ENCODE assay signal across 1 cellular context in the genomic region with DNA sequence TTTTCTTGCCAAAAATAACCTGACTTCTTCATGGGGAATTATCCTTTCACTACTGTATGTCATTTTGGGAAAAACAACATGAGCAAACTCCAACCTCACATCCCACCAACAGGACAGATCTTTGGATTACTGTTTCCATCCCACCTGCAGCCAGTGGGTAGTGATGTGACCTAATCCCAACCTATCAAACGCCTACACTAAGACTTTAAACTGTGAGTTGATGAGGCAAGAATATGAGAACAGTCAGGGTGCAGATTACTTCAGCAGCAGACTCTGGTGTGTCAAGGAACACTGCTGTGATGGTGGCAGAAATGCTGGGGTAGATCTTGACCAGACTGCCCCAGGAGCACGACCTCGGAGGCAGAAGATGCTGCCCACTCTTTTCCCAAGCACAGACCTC.
TF ChIP-seq lines count a peak whose summit lies in the region.

No MANE protein-coding gene starts in this region.

TF ChIP-seq in SK-N-SH treated with all-trans-retinoic acid at 6 μM for 48 hours, 23 proteins besides CTCF, POLR2A, EP300 and RAD21 (continued from another document):
- TF ChIP-seq, protein P1, sequence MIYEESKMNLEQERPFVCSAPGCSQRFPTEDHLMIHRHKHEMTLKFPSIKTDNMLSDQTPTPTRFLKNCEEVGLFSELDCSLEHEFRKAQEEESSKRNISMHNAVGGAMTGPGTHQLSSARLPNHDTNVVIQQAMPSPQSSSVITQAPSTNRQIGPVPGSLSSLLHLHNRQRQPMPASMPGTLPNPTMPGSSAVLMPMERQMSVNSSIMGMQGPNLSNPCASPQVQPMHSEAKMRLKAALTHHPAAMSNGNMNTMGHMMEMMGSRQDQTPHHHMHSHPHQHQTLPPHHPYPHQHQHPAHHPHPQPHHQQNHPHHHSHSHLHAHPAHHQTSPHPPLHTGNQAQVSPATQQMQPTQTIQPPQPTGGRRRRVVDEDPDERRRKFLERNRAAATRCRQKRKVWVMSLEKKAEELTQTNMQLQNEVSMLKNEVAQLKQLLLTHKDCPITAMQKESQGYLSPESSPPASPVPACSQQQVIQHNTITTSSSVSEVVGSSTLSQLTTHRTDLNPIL (CRISPR knock-in tag; IDR thresholded peaks at IDR 0.05; ENCODE audit: low read depth), result no peak
- no peak for TF ChIP-seq ISL1 (CRISPR knock-in tag; IDR thresholded peaks at IDR 0.05)
- no peak for TF ChIP-seq GLIS3 (CRISPR knock-in tag; IDR thresholded peaks at IDR 0.05)
- no peak for TF ChIP-seq BACH2 (CRISPR knock-in tag; IDR thresholded peaks at IDR 0.05; ENCODE audit: borderline replicate concordance)
- no peak for TF ChIP-seq PPARA (CRISPR knock-in tag; IDR thresholded peaks at IDR 0.05; ENCODE audit: borderline replicate concordance)
- TF ChIP-seq CSDC2 (CRISPR knock-in tag; IDR thresholded peaks at IDR 0.05), result no peak
- no peak for TF ChIP-seq OSR1 (CRISPR knock-in tag; IDR thresholded peaks at IDR 0.05)
- TF ChIP-seq, protein P2, sequence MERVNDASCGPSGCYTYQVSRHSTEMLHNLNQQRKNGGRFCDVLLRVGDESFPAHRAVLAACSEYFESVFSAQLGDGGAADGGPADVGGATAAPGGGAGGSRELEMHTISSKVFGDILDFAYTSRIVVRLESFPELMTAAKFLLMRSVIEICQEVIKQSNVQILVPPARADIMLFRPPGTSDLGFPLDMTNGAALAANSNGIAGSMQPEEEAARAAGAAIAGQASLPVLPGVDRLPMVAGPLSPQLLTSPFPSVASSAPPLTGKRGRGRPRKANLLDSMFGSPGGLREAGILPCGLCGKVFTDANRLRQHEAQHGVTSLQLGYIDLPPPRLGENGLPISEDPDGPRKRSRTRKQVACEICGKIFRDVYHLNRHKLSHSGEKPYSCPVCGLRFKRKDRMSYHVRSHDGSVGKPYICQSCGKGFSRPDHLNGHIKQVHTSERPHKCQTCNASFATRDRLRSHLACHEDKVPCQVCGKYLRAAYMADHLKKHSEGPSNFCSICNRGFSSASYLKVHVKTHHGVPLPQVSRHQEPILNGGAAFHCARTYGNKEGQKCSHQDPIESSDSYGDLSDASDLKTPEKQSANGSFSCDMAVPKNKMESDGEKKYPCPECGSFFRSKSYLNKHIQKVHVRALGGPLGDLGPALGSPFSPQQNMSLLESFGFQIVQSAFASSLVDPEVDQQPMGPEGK (CRISPR knock-in tag; IDR thresholded peaks at IDR 0.05; ENCODE audit: borderline replicate concordance), result no peak
TF ChIP-seq in SK-N-SH treated with all-trans-retinoic acid at 6 μM for 48 hours: peak in this region for 0.
